ENCODE assay signal across 8 cellular contexts in genomic region chr11:62380821-62381243, GRCh38. TPM values are rescaled to one million over a fixed set of nuclear protein-coding genes. Genes with fewer than 3 reads are reported as not detected.
DNase-seq lines count a peak whose midpoint lies in the region; TF ChIP-seq lines count a peak whose summit lies in the region.
"Not testable (repeated sequence)": the region's sequence is repeated elsewhere in the genome, so short reads cannot be mapped to it uniquely, and the experiment has no call there.

No MANE protein-coding gene starts in this region.

- H2BK5ac ChIP-seq in mesendoderm (ENCODE audit: low read length) = not testable (repeated sequence)

- peak; percentile 59 for DNase-seq in COR-L47 (lab: John Stamatoyannopoulos, UW)
- peak; percentile 33 for DNase-seq in HK-2 (ENCODE audit: unreplicated experiment)
- DNase-seq in NCI-H2171 (lab: John Stamatoyannopoulos, UW) = peak; percentile 56
- DNase-seq in activated naive CD4-positive, alpha-beta T cell treated with anti-CD3 and anti-CD28 coated beads, Interleukin-2, amount 10 ng/mL, durations not matched to agents 7 days and 5 days = peak; percentile 60
- DNase-seq in fibroblast of lung (ENCODE audit: low read depth in 2 of 2) = peak; percentile 48 to 69
- DNase-seq in mesendoderm = peak; percentile 84
- DNase-seq in stimulated activated naive CD4-positive, alpha-beta T cell (lab: John Stamatoyannopoulos, UW) = peak; percentile 25 to 81 (median 32)

- H3F3A ChIP-seq in SU-DHL-6 (ENCODE audit: insufficient read depth) = not testable (repeated sequence)

- H2BK120ac ChIP-seq in mesendoderm (ENCODE audit: low read depth, low read length) = not testable (repeated sequence)

- not testable (repeated sequence) for H3K56ac ChIP-seq in mesendoderm (ENCODE audit: low read length)

- not testable (repeated sequence) for H3K27me3 ChIP-seq in SU-DHL-6 (ENCODE audit: low read length); fibroblast of lung (ENCODE audit: control insufficient read depth, insufficient read depth, low read length); mesendoderm (ENCODE audit: insufficient read depth, low read length, poor library complexity)

- not testable (repeated sequence) for H3K18ac ChIP-seq in mesendoderm (ENCODE audit: low read length)

- H3K23ac ChIP-seq in mesendoderm (ENCODE audit: low read length) = not testable (repeated sequence)

- TF ChIP-seq CTCF in SU-DHL-6 (IDR thresholded peaks at IDR 0.05; ENCODE audit: insufficient read depth, low read length, poor library complexity, severe bottlenecking) = peak; percentile 49
- TF ChIP-seq CTCF in fibroblast of lung (conservative IDR thresholded peaks at IDR 0.05 in 1 of 2, IDR thresholded peaks at IDR 0.05 in 1 of 2; ENCODE audit: low read depth in 1 of 2, low read length in 2 of 2) = peak; percentile 53 to 63

- H4K8ac ChIP-seq in mesendoderm (ENCODE audit: low read depth, low read length) = not testable (repeated sequence)

- no CpG with 5 or more reads among the region's 12 CpGs for WGBS in mesendoderm (ENCODE audit: extremely low coverage, insufficient coverage, low lambda C conversion rate)

- H3K9me3 ChIP-seq in SU-DHL-6 (ENCODE audit: insufficient read depth, low read length); fibroblast of lung (ENCODE audit: control insufficient read depth, insufficient read depth, low read depth, low read length): not testable (repeated sequence)

- not testable (repeated sequence) for H3K9me3 Mint-ChIP-seq in activated naive CD4-positive, alpha-beta T cell treated with anti-CD3 and anti-CD28 coated beads, Interleukin-2, amount 10 ng/mL, durations not matched to agents 7 days and 5 days

- not testable (repeated sequence) for H4K20me1 ChIP-seq in SU-DHL-6 (ENCODE audit: low read depth, low read length); fibroblast of lung (ENCODE audit: control insufficient read depth, extremely low read depth, insufficient read depth, low read length)

- H3K4ac ChIP-seq in mesendoderm (ENCODE audit: low read depth, low read length) = not testable (repeated sequence)

- CTCF ChIA-PET in activated naive CD4-positive, alpha-beta T cell treated with anti-CD3 and anti-CD28 coated beads, Interleukin-2, amount 10 ng/mL, durations not matched to agents 7 days and 5 days (lab: Charles Lee) = interaction anchor here (0.7 to 1.6 kb wide), 9 partner anchors 10 to 209 kb away, joined by 3 to 9 read pairs (median 5); no protein-coding TSS in a partner anchor

- not testable (repeated sequence) for H3K79me1 ChIP-seq in mesendoderm (ENCODE audit: low read length)

- H3K27me3 Mint-ChIP-seq in activated naive CD4-positive, alpha-beta T cell treated with anti-CD3 and anti-CD28 coated beads, Interleukin-2, amount 10 ng/mL, durations not matched to agents 7 days and 5 days = peaks cover 10% of the 10 kb centered on the region

- not testable (repeated sequence) for H3K36me3 ChIP-seq in SU-DHL-6 (ENCODE audit: low read length); fibroblast of lung (ENCODE audit: control insufficient read depth, insufficient read depth, low read length); mesendoderm (ENCODE audit: control insufficient read depth, insufficient read depth, low read length)

- not testable (repeated sequence) for H3K4me3 ChIP-seq in SU-DHL-6 (ENCODE audit: insufficient read depth, low read length, poor library complexity, severe bottlenecking); fibroblast of lung (replicated peaks in 1 of 4; ENCODE audit: control extremely low read depth in 1 of 4, insufficient read depth in 1 of 4, low read depth in 3 of 4, low read length in 4 of 4); mesendoderm (ENCODE audit: low read length)

- not testable (repeated sequence) for H4K5ac ChIP-seq in mesendoderm (ENCODE audit: low read length)

- peaks cover 14% of the 10 kb centered on the region for H3K4me1 Mint-ChIP-seq in activated naive CD4-positive, alpha-beta T cell treated with anti-CD3 and anti-CD28 coated beads, Interleukin-2, amount 10 ng/mL, durations not matched to agents 7 days and 5 days

- H3K9ac ChIP-seq in SU-DHL-6 (ENCODE audit: low read length); fibroblast of lung (ENCODE audit: insufficient read depth, low read length); mesendoderm (ENCODE audit: low read length): not testable (repeated sequence)

- H3K36me3 Mint-ChIP-seq in activated naive CD4-positive, alpha-beta T cell treated with anti-CD3 and anti-CD28 coated beads, Interleukin-2, amount 10 ng/mL, durations not matched to agents 7 days and 5 days = not testable (repeated sequence)

- H3K4me3 Mint-ChIP-seq in activated naive CD4-positive, alpha-beta T cell treated with anti-CD3 and anti-CD28 coated beads, Interleukin-2, amount 10 ng/mL, durations not matched to agents 7 days and 5 days = not testable (repeated sequence)

- H2AFZ ChIP-seq in SU-DHL-6 (ENCODE audit: low read depth, low read length, severe bottlenecking); fibroblast of lung (ENCODE audit: low read length): not testable (repeated sequence)

- not testable (repeated sequence) for H2BK15ac ChIP-seq in mesendoderm (replicated peaks; ENCODE audit: low read depth)

- not testable (repeated sequence) for H3K79me2 ChIP-seq in SU-DHL-6 (ENCODE audit: insufficient read depth, low read length); fibroblast of lung (ENCODE audit: control insufficient read depth, insufficient read depth, low read length); mesendoderm (ENCODE audit: control insufficient read depth, insufficient read depth, low read length)

- H3K9me2 ChIP-seq in SU-DHL-6 (replicated peaks; ENCODE audit: insufficient read depth, low read length) = not testable (repeated sequence)

- not testable (repeated sequence) for H3K27ac Mint-ChIP-seq in activated naive CD4-positive, alpha-beta T cell treated with anti-CD3 and anti-CD28 coated beads, Interleukin-2, amount 10 ng/mL, durations not matched to agents 7 days and 5 days

- not testable (repeated sequence) for H3K27ac ChIP-seq in SU-DHL-6 (ENCODE audit: low read depth, low read length); fibroblast of lung (ENCODE audit: insufficient read depth, low read length); mesendoderm (ENCODE audit: low read depth, low read length)

- H2AK5ac ChIP-seq in mesendoderm (ENCODE audit: low read length) = not testable (repeated sequence)

- not testable (repeated sequence) for H3K4me1 ChIP-seq in fibroblast of lung (ENCODE audit: control insufficient read depth, extremely low read depth, insufficient read depth, low read length); mesendoderm (ENCODE audit: control insufficient read depth, low read depth, low read length)

- not testable (repeated sequence) for H3K4me2 ChIP-seq in SU-DHL-6 (ENCODE audit: low read depth, low read length, poor library complexity, severe bottlenecking); fibroblast of lung (ENCODE audit: extremely low read depth, insufficient read depth, low read length); mesendoderm (ENCODE audit: low read length)

RNA-seq across cellular contexts. Expression of gene SCGB1A1, which starts 38.0 kb away (rescaled TPM):
- not detected in 2 replicates for total RNA-seq in fibroblast of lung
- polyA plus RNA-seq in fibroblast of lung = not detected in 2 replicates
- polyA plus RNA-seq in fibroblast of lung (2012) = not detected in 2 replicates
- not detected in 2 replicates for polyA minus RNA-seq in fibroblast of lung (ENCODE audit: low replicate concordance)
- polyA plus RNA-seq in mesendoderm (2013, experiment 1 of 2) = not detected
- polyA plus RNA-seq in mesendoderm (2013, experiment 2 of 2) = not detected

RNA-seq across cellular contexts. Expression of gene ASRGL1, which starts 43.6 kb away (rescaled TPM):
- under 0.01 TPM in 1 of 2 replicates, not detected in the other for total RNA-seq in fibroblast of lung
- 0.22 and 1.1 TPM in 2 replicates for polyA plus RNA-seq in fibroblast of lung
- polyA plus RNA-seq in fibroblast of lung (2012) = 0.45 and 0.71 TPM in 2 replicates
- polyA minus RNA-seq in fibroblast of lung (ENCODE audit: low replicate concordance) = not detected in 2 replicates
- polyA plus RNA-seq in mesendoderm (2013, experiment 1 of 2) = 12.6 TPM
- polyA plus RNA-seq in mesendoderm (2013, experiment 2 of 2) = 12.4 TPM

Comparison
In these comparisons a context has a peak if more than half of its experiments do, and no peak if none do; other contexts are left out.
1. DNase-seq: peak in every context shown above with its lines; median percentile 84 in mesendoderm; 60 in activated naive CD4-positive, alpha-beta T cell treated with anti-CD3 and anti-CD28 coated beads, Interleukin-2, amount 10 ng/mL, durations not matched to agents 7 days and 5 days; 59 in COR-L47; 58 in fibroblast of lung; 56 in NCI-H2171; 33 in HK-2; 32 in stimulated activated naive CD4-positive, alpha-beta T cell.